Comparison of ENCODE assay signal across 8 cellular contexts in genomic region chr12:110501722-110502448, GRCh38. TPM values are rescaled to one million over a fixed set of nuclear protein-coding genes. Genes with fewer than 3 reads are reported as not detected.
DNase-seq lines count a peak whose midpoint lies in the region; ATAC-seq and TF ChIP-seq lines count a peak whose summit lies in the region.

Gene RAD9B, plus strand, starts transcription at chr12:110502331. Its CDS starts 7 bp downstream, at chr12:110502338.
Gene VPS29, minus strand, starts transcription at chr12:110502111. Its CDS starts 60 bp downstream, at chr12:110502051.

- no peak for TF ChIP-seq CTCF in lower leg skin (IDR thresholded peaks at IDR 0.05)

- ATAC-seq in GM19455 (IDR thresholded peaks at IDR 0.05; ENCODE audit: unreplicated experiment) = peak; percentile 93

- H3K27ac Mint-ChIP-seq in CD4-positive, alpha-beta memory T cell = peak within 1 kb of the TSS; percentile 95 to 99 (median 97)
- H3K27ac Mint-ChIP-seq in activated CD4-positive, alpha-beta memory T cell treated with anti-CD3 and anti-CD28 coated beads, Interleukin-2, amount 10 ng/mL, durations not matched to agents 7 days and 5 days = peak within 1 kb of the TSS; percentile 93

- H3K9me3 Mint-ChIP-seq in CD4-positive, alpha-beta memory T cell = peaks cover 0 to 2% (median 0%) of the 10 kb centered on the region in 8 donors
- peaks cover 4% of the 10 kb centered on the region for H3K9me3 Mint-ChIP-seq in activated CD4-positive, alpha-beta memory T cell treated with anti-CD3 and anti-CD28 coated beads, Interleukin-2, amount 10 ng/mL, durations not matched to agents 7 days and 5 days

- peak in 1 of 2 donors; percentile 44 for TF ChIP-seq POLR2A in lower leg skin (IDR thresholded peaks at IDR 0.05)

- 1% methylated on average over 48 to 54 of the region's 55 CpGs for WGBS in lower leg skin, 2 donors

- H3K36me3 ChIP-seq in CD4-positive, alpha-beta memory T cell (ENCODE audit: insufficient read depth, low read length) = no peaks in the 10 kb centered on the region
- no peaks in the 10 kb centered on the region for H3K36me3 ChIP-seq in duodenal mucosa (ENCODE audit: control insufficient read depth in 1 of 2, insufficient read depth in 2 of 2, low read length in 2 of 2)

- H3K27me3 ChIP-seq in CD4-positive, alpha-beta memory T cell (ENCODE audit: insufficient read depth, low read length) = no peaks in the 10 kb centered on the region
- H3K27me3 ChIP-seq in duodenal mucosa (ENCODE audit: control insufficient read depth in 1 of 2, insufficient read depth in 2 of 2, low read length in 2 of 2) = no peaks in the 10 kb centered on the region

- intact Hi-C loops in CD4-positive, alpha-beta memory T cell (cut with micrococcal nuclease) = loop anchor here (1.0 to 5.0 kb wide), 8 partner anchors 9 to 385 kb away; partner anchors contain the start of genes ARPC3, ATP2A2, FAM216A and GPN3
- intact Hi-C loops in lower leg skin (cut with DNase I; ENCODE audit: low total_unique reads) = no loop called here

- H3K4me3 Mint-ChIP-seq in CD4-positive, alpha-beta memory T cell = peak within 1 kb of the TSS; percentile 96 to 99 (median 98)
- peak within 1 kb of the TSS; percentile 94 for H3K4me3 Mint-ChIP-seq in activated CD4-positive, alpha-beta memory T cell treated with anti-CD3 and anti-CD28 coated beads, Interleukin-2, amount 10 ng/mL, durations not matched to agents 7 days and 5 days

- peaks cover 0 to 13% of the 10 kb centered on the region in 2 donors for H3K36me3 Mint-ChIP-seq in CD4-positive, alpha-beta memory T cell
- peaks cover 42% of the 10 kb centered on the region for H3K36me3 Mint-ChIP-seq in activated CD4-positive, alpha-beta memory T cell treated with anti-CD3 and anti-CD28 coated beads, Interleukin-2, amount 10 ng/mL, durations not matched to agents 7 days and 5 days (ENCODE audit: low read depth)

- H3K4me1 ChIP-seq in CD4-positive, alpha-beta memory T cell (ENCODE audit: insufficient read depth, low read length) = peaks cover 35% of the 10 kb centered on the region
- peaks cover 11% of the 10 kb centered on the region in 2 donors for H3K4me1 ChIP-seq in duodenal mucosa (ENCODE audit: control insufficient read depth in 1 of 2, insufficient read depth in 2 of 2, low read length in 2 of 2)

- CTCF ChIA-PET in CD4-positive, alpha-beta memory T cell (lab: Charles Lee; ENCODE audit: partially characterized antibody) = interaction anchor here (0.9 to 7.2 kb wide), 7 partner anchors 12 to 112 kb away, joined by 3 to 43 read pairs (median 4); partner anchors contain the start of genes ARPC3, FAM216A, GPN3 and TCTN1
- CTCF ChIA-PET in activated CD4-positive, alpha-beta memory T cell treated with anti-CD3 and anti-CD28 coated beads, Interleukin-2, amount 10 ng/mL, durations not matched to agents 7 days and 5 days (lab: Charles Lee) = interaction anchor here (0.9 to 9.7 kb wide), 7 partner anchors 11 to 222 kb away, joined by 3 to 62 read pairs (median 9); partner anchors contain the start of genes ARPC3, FAM216A and GPN3

- H3K4me1 Mint-ChIP-seq in CD4-positive, alpha-beta memory T cell = peaks cover 21 to 44% (median 30%) of the 10 kb centered on the region in 4 donors
- H3K4me1 Mint-ChIP-seq in activated CD4-positive, alpha-beta memory T cell treated with anti-CD3 and anti-CD28 coated beads, Interleukin-2, amount 10 ng/mL, durations not matched to agents 7 days and 5 days = peaks cover 40% of the 10 kb centered on the region

- peak within 1 kb of the TSS; percentile 94 for H3K27ac ChIP-seq in CD4-positive, alpha-beta memory T cell (ENCODE audit: low read depth, low read length)
- H3K27ac ChIP-seq in duodenal mucosa (ENCODE audit: low read depth, low read length) = peak within 1 kb of the TSS; percentile 88

- POLR2A ChIA-PET in CD4-positive, alpha-beta memory T cell (lab: Charles Lee; ENCODE audit: partially characterized antibody) = interaction anchor here (0.6 to 5.0 kb wide), 22 partner anchors 10 to 497 kb away, joined by 3 to 74 read pairs (median 4); partner anchors contain the start of genes ARPC3, ATP2A2, FAM216A and GPN3
- POLR2A ChIA-PET in activated CD4-positive, alpha-beta memory T cell treated with anti-CD3 and anti-CD28 coated beads, Interleukin-2, amount 10 ng/mL, durations not matched to agents 7 days and 5 days (lab: Charles Lee) = interaction anchor here (0.7 to 5.6 kb wide), 31 partner anchors 8 to 1184 kb away, joined by 3 to 100 read pairs (median 5); partner anchors contain the start of genes ACAD10, ARPC3, ATP2A2 and BRAP

- peak; percentile 99 to 100 (median 99) for DNase-seq in CD4-positive, alpha-beta memory T cell
- peak; percentile 99 for DNase-seq in HK-2 (ENCODE audit: unreplicated experiment)
- peak; percentile 90 for DNase-seq in NCI-H82 treated with DMSO at 0.1 percent for 48 hours (lab: John Stamatoyannopoulos, UW; ENCODE audit: unreplicated experiment)
- peak; percentile 100 for DNase-seq in activated CD4-positive, alpha-beta memory T cell treated with anti-CD3 and anti-CD28 coated beads, Interleukin-2, amount 10 ng/mL, durations not matched to agents 7 days and 5 days
- DNase-seq in lower leg skin (ENCODE audit: low spot score in 2 of 2) = peak; percentile 98 to 100
- DNase-seq in stimulated activated CD4-positive, alpha-beta T cell treated with anti-CD3 and anti-CD28 coated beads, Interleukin-4, amount 100 ng/mL, for 4 hours = peak; percentile 94 to 99

- H3K27me3 Mint-ChIP-seq in CD4-positive, alpha-beta memory T cell = no peaks in the 10 kb centered on the region
- H3K27me3 Mint-ChIP-seq in activated CD4-positive, alpha-beta memory T cell treated with anti-CD3 and anti-CD28 coated beads, Interleukin-2, amount 10 ng/mL, durations not matched to agents 7 days and 5 days = no peaks in the 10 kb centered on the region

- H3K9me3 ChIP-seq in CD4-positive, alpha-beta memory T cell (ENCODE audit: control insufficient read depth in 1 of 2, low read length in 2 of 2) = no peaks in the 10 kb centered on the region
- no peaks in the 10 kb centered on the region for H3K9me3 ChIP-seq in duodenal mucosa (ENCODE audit: control insufficient read depth in 1 of 2, low read length in 2 of 2)

- H3K4me3 ChIP-seq in CD4-positive, alpha-beta memory T cell (ENCODE audit: low read length in 2 of 2) = peak within 1 kb of the TSS; percentile 85 to 91
- H3K4me3 ChIP-seq in duodenal mucosa (ENCODE audit: low read depth in 1 of 2, low read length in 2 of 2) = peak within 1 kb of the TSS; percentile 91 to 98
- H3K4me3 ChIP-seq in lower leg skin (ENCODE audit: low read depth, poor library complexity, severe bottlenecking) = peak within 1 kb of the TSS; percentile 96

- peak within 1 kb of the TSS; percentile 86 to 97 for H3K9ac ChIP-seq in duodenal mucosa (ENCODE audit: low read depth in 1 of 2, low read length in 2 of 2)

RNA-seq across cellular contexts. Expression of gene RAD9B, which starts in this region (rescaled TPM):
- total RNA-seq in CD4-positive, alpha-beta memory T cell = 1 to 10 TPM; 1.1 to 2.1 TPM
- under 1 TPM; 0.19 to 0.64 TPM for polyA plus RNA-seq in CD4-positive, alpha-beta memory T cell
- total RNA-seq in activated CD4-positive, alpha-beta memory T cell treated with anti-CD3 and anti-CD28 coated beads, Interleukin-2, amount 10 ng/mL, durations not matched to agents 7 days and 5 days = 1 to 10 TPM; 1.1 to 2.0 TPM
- 1 to 10 TPM in 1 of 4 donors, under 1 TPM in 2, not detected in 1; 0.49 to 1.0 (median 0.63) TPM for total RNA-seq in lower leg skin

RNA-seq across cellular contexts. Expression of gene VPS29, which starts in this region (rescaled TPM):
- 100 to 1,000 TPM; 117 to 121 TPM for total RNA-seq in CD4-positive, alpha-beta memory T cell
- 100 to 1,000 TPM; 164 to 237 TPM for polyA plus RNA-seq in CD4-positive, alpha-beta memory T cell
- 100 to 1,000 TPM; 129 to 137 TPM for total RNA-seq in activated CD4-positive, alpha-beta memory T cell treated with anti-CD3 and anti-CD28 coated beads, Interleukin-2, amount 10 ng/mL, durations not matched to agents 7 days and 5 days
- total RNA-seq in lower leg skin = 10 to 100 TPM; 54.6 to 93.4 (median 61.9) TPM

Comparison
In these comparisons a context has a peak if more than half of its experiments do, and no peak if none do; other contexts are left out.
1. Peak in every context shown above with its lines: DNase-seq, ATAC-seq, H3K4me3 ChIP-seq and H3K27ac ChIP-seq.